Comparison of ENCODE assay signal across 8 cellular contexts in the genomic region with DNA sequence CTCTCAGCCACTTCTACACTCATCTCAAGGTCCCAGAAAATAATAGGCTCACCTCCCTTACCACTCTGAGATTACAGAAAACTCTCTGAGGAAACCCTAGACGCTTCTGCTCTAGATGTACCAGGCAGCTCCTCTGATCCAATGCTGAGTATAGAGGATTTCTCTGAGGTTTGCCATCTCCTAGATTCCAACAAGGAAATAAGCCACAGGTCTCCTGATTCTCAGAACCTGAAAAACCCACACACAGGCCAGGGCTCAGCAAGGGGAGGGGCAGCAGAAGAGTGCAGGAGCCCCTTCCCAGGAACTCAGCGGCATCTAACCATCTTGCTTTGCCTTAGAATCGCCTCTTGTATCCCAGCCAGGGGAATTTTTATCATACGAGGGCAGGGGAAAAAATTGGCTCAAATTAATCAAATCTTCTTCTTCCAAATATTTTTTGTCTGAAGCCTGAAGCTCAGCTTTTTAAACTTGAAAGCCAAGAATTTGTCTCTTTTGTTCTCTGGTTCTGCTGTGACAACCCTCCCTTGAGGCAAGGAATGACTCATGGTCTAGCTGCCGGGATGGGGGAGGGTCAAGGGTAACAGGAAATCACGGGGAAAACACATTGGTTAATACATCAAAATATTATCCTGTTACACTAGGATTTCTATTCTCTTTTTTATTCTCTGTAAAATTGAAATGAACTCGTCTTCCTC. TPM values are rescaled to one million over a fixed set of nuclear protein-coding genes. Genes with fewer than 3 reads are reported as not detected.
A peak's percentile ranks its signal among the peaks of the same experiment; 100 is the strongest.
DNase-seq lines count a peak whose midpoint lies in the region; ATAC-seq, FAIRE-seq and TF ChIP-seq lines count a peak whose summit lies in the region.

No MANE protein-coding gene starts in this region.

- H3K4me1 ChIP-seq in HAP-1 (peaks cover 42% of the 10 kb centered on the region), PC-3 (ENCODE audit: insufficient read depth, low read length) (peaks cover 16% of the 10 kb centered on the region)

- H3K9ac ChIP-seq in PC-3 (ENCODE audit: low read length) = peak overlapping the region; percentile 11

- intact Hi-C loops in PC-3 (cut with micrococcal nuclease) = loop anchor here (1.0 kb wide), 1 partner anchor 17 kb away; no protein-coding TSS in a partner anchor

- no peaks in the 10 kb centered on the region for H3K9me2 ChIP-seq in PC-3 (replicated peaks; ENCODE audit: low read length)

- peaks cover 3% of the 10 kb centered on the region for H3F3A ChIP-seq in PC-3 (ENCODE audit: low read length, unreplicated experiment)

- H3K4me3 ChIP-seq in HAP-1 = no peak overlapping the region
- H3K4me3 ChIP-seq in PC-3 (ENCODE audit: low read length) = peak overlapping the region; percentile 36; the same call in 1 of the 2 replicates

- in situ Hi-C loops in HAP-1 (cut with MboI; ENCODE audit: low sequenced_read_pairs) = no loop called here

- no peaks in the 10 kb centered on the region for H3K79me2 ChIP-seq in PC-3 (ENCODE audit: low read length)

- H3K36me3 ChIP-seq in HAP-1 (replicated peaks) = no peaks in the 10 kb centered on the region
- no peaks in the 10 kb centered on the region for H3K36me3 ChIP-seq in PC-3 (ENCODE audit: low read depth, low read length)

- peak; percentile 97 for ATAC-seq in PC-3

- H3K9me3 ChIP-seq in HAP-1 = peaks cover 3% of the 10 kb centered on the region; the same call in 1 of the 2 replicates
- peaks cover 4% of the 10 kb centered on the region; the same call in 1 of the 2 replicates for H3K9me3 ChIP-seq in PC-3 (ENCODE audit: low read length)

- POLR2A ChIA-PET in PC-3 (lab: Charles Lee; ENCODE audit: unreplicated experiment) = interaction anchor here (0.6 to 0.9 kb wide), 2 partner anchors 18 to 31 kb away, joined by 3 to 4 read pairs; partner anchors contain the start of gene GORAB

- no TSS peak for BruUV-seq in PC-3 (replicated peaks; lab: Mats Ljungman, UMichigan)

- no peak for FAIRE-seq in urothelium cell line (lab: Jason Lieb, UNC)

- H2AFZ ChIP-seq in PC-3 (ENCODE audit: low read length) = peak overlapping the region; percentile 54

- CTCF ChIA-PET in PC-3 (lab: Charles Lee) = no interaction called here

- H4K20me1 ChIP-seq in PC-3 (ENCODE audit: low read length) = no peaks in the 10 kb centered on the region

- no peak for TF ChIP-seq CTCF in PC-3 (conservative IDR thresholded peaks at IDR 0.05; ENCODE audit: low read depth, low read length)

- H3K27ac ChIP-seq in PC-3 (ENCODE audit: low read length) = peak overlapping the region; percentile 44

- H3K27me3 ChIP-seq in HAP-1 (ENCODE audit: low read depth) (no peaks in the 10 kb centered on the region), PC-3 (ENCODE audit: low read length) (no peaks in the 10 kb centered on the region)

- peak; percentile 84 for DNase-seq in Daoy (ENCODE audit: low read depth)
- DNase-seq in HAP-1 (ENCODE audit: low spot score in 2 of 2) = peak; percentile 80 to 90
- DNase-seq in PC-3 = peak; percentile 95
- peak; percentile 88 for DNase-seq in dedifferentiated amniotic fluid mesenchymal stem cell (ENCODE audit: extremely low spot score)
- peak; percentile 88 to 93 for DNase-seq in lung microvascular endothelial cell (ENCODE audit: low read depth in 2 of 2)
- peak; percentile 73 for DNase-seq in urothelium cell line (ENCODE audit: low spot score)
- DNase-seq in retina = no peak
- DNase-seq in NCI-H146 treated with DMSO at 0.1 percent for 48 hours (lab: John Stamatoyannopoulos, UW; ENCODE audit: unreplicated experiment) = no peak

- H3K4me2 ChIP-seq in PC-3 (ENCODE audit: low read length) = peak overlapping the region; percentile 77

RNA-seq across cellular contexts. Expression of gene GORAB, which starts 30.8 kb away (rescaled TPM):
- 14.2 TPM in 2 replicates for total RNA-seq in Daoy (2014; rRNA removed; shearing (Covaris generic))
- total RNA-seq in PC-3 (2014; rRNA removed) (22.1 and 23.2 TPM in 2 replicates), lung microvascular endothelial cell (4.6 and 7.3 TPM in 2 replicates)

Comparison
In these comparisons a context has a peak if more than half of its experiments do, and no peak if none do; other contexts are left out.
1. DNase-seq: peak in Daoy (single experiment), HAP-1 (2 of 2), PC-3 (single experiment), dedifferentiated amniotic fluid mesenchymal stem cell (single experiment), lung microvascular endothelial cell (2 of 2) and urothelium cell line (single experiment); none in retina (single experiment) and NCI-H146 treated with DMSO at 0.1 percent for 48 hours (single experiment).